ENCODE assay signal across 14 cellular contexts in the genomic region with DNA sequence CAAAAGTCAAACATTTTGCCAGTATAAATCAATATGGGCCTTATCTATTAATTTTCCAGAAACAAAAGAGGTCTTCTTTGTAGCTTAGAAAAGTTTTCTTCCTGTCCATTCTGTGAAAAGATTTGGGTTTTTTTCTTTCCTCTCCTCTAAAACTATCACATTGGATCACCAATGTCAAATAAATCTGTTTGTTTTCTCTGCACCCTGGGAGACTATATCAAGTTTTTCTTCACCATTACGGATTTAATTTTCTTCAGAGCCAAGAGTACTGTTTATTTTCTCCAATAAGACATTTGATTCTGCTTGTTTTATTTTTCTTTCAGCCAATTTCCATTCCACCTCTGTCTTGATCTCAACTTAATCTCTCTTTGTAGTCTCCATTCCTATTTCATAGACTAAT. TPM values are rescaled to one million over a fixed set of nuclear protein-coding genes. Genes with fewer than 3 reads are reported as not detected.
A peak's percentile ranks its signal among the peaks of the same experiment; 100 is the strongest.
DNase-seq lines count a peak whose midpoint lies in the region; ATAC-seq, FAIRE-seq and TF ChIP-seq lines count a peak whose summit lies in the region.
"Had no signal": no experiment of that assay in that cellular context is flagged by ENCODE, and none has a peak within 500 bp of the region (broad histone marks: within the 10 kb centered on the region; RNA-seq: fewer than 3 reads in every experiment).

No MANE protein-coding gene starts in this region.

- no peaks in the 10 kb centered on the region for H3K9me1 ChIP-seq in keratinocyte (ENCODE audit: control insufficient read depth, extremely low read depth, insufficient read depth, low read length)

- no peaks in the 10 kb centered on the region for H3K27me3 ChIP-seq in SK-N-SH (ENCODE audit: insufficient read depth)
- peaks cover 15% of the 10 kb centered on the region for H3K27me3 ChIP-seq in keratinocyte (ENCODE audit: control insufficient read depth, extremely low read depth, insufficient read depth, low read length)
- H3K27me3 ChIP-seq in stomach = peaks cover 0 to 18% (median 3%) of the 10 kb centered on the region in 3 donors

- H3K4me1 ChIP-seq in SK-N-SH (ENCODE audit: control insufficient read depth in 1 of 2, insufficient read depth in 2 of 2, low read depth in 1 of 2, low read length in 1 of 2) = peaks cover 0 to 15% of the 10 kb centered on the region in 2 experiments; a peak in 2 of 4 replicates
- peaks cover 11% of the 10 kb centered on the region for H3K4me1 ChIP-seq in keratinocyte (ENCODE audit: control insufficient read depth, extremely low read depth, insufficient read depth, low read length)
- H3K4me1 ChIP-seq in stomach = peaks cover 22 to 59% (median 38%) of the 10 kb centered on the region in 4 donors

- H3K9ac ChIP-seq in SK-N-SH (no peak overlapping the region), keratinocyte (ENCODE audit: control insufficient read depth, extremely low read depth, insufficient read depth, low read length) (no peak overlapping the region)

- H3K4me3 ChIP-seq in SK-N-SH (ENCODE audit: low read depth in 2 of 2, low read length in 1 of 2) (peak overlapping the region in 1 of 2 experiments; percentile 89; a peak in 1 of 4 replicates), keratinocyte (ENCODE audit: control insufficient read depth in 2 of 3, extremely low read depth in 1 of 3, insufficient read depth in 2 of 3, low read depth in 1 of 3, low read length in 3 of 3) (peak overlapping the region; percentile 69 to 98 (median 92)), stomach (peak overlapping the region in 3 of 4 donors; percentile 86 to 92 (median 87))

- H3K79me2 ChIP-seq in SK-N-SH (ENCODE audit: insufficient read depth) = no peaks in the 10 kb centered on the region
- H3K79me2 ChIP-seq in keratinocyte (ENCODE audit: control insufficient read depth, insufficient read depth, low read length) = no peaks in the 10 kb centered on the region

- H3K4me1 Mint-ChIP-seq in brain = peaks cover 32% of the 10 kb centered on the region

- peaks cover 12% of the 10 kb centered on the region for H3K27me3 Mint-ChIP-seq in brain

- in situ Hi-C loops in G401 (cut with HindIII; ENCODE audit: low sequenced_read_pairs) = no loop called here

- TF ChIP-seq CTCF in SK-N-SH (IDR thresholded peaks at IDR 0.05) = no peak
- no peak for TF ChIP-seq CTCF in brain (conservative IDR thresholded peaks at IDR 0.05)
- no peak for TF ChIP-seq CTCF in keratinocyte (optimal IDR thresholded peaks at IDR 0.05 in 1 of 3, IDR thresholded peaks at IDR 0.05 in 1 of 3, conservative IDR thresholded peaks at IDR 0.05 in 1 of 3; ENCODE audit: extremely low read depth in 1 of 3, insufficient read depth in 2 of 3, low read length in 3 of 3)
- no peak for TF ChIP-seq CTCF in stomach (IDR thresholded peaks at IDR 0.05)

- H3K9me3 Mint-ChIP-seq in brain = no peaks in the 10 kb centered on the region
- H3K9me3 Mint-ChIP-seq: stimulated activated naive B cell treated with anti-CD40 and anti-IgM and Interleukin-4, amounts not matched to agents 10 μg/mL and 1 μg/mL and 100 μg/mL, for 72 hours had no signal

- no peak overlapping the region for H3K27ac ChIP-seq in SK-N-SH (ENCODE audit: low read depth in 2 of 2, low read length in 1 of 2)
- peak overlapping the region; percentile 74 for H3K27ac ChIP-seq in keratinocyte (ENCODE audit: control insufficient read depth, insufficient read depth, low read length)
- peak overlapping the region in 4 of 5 donors; percentile 83 to 92 (median 90) for H3K27ac ChIP-seq in stomach
- H3K27ac ChIP-seq: 22Rv1 had no signal

- intact Hi-C loops in stomach (cut with DNase I; ENCODE audit: low total_unique reads) = no loop called here

- H3K9me2 ChIP-seq in SK-N-SH = no peaks in the 10 kb centered on the region

- peak overlapping the region; percentile 98 for H3K4me2 ChIP-seq in SK-N-SH
- H3K4me2 ChIP-seq in keratinocyte (ENCODE audit: control insufficient read depth, extremely low read depth, insufficient read depth, low read depth, low read length) = peak overlapping the region; percentile 93

- no peak for ATAC-seq in SK-N-SH treated with all-trans-retinoic acid at 6 μM for 48 hours
- no peak for ATAC-seq in GM18519 (IDR thresholded peaks at IDR 0.05; ENCODE audit: low FRiP score, unreplicated experiment)
- ATAC-seq in GM19452 (IDR thresholded peaks at IDR 0.05; ENCODE audit: unreplicated experiment) = no peak
- ATAC-seq: stimulated activated naive B cell treated with anti-CD40 and anti-IgM and Interleukin-4, amounts not matched to agents 10 μg/mL and 1 μg/mL and 100 μg/mL, for 72 hours had no signal

- DNase-seq in SK-N-SH (no peak), keratinocyte (ENCODE audit: low read depth, low spot score) (no peak), stomach (no peak), G401 (ENCODE audit: low spot score) (no peak)
- DNase-seq: DMS79; NCI-H187 treated with DMSO at 0.1 percent for 48 hours; NK-92 treated with Interleukin-12 subunit alpha and Interleukin-12 subunit beta, amount 100 ng/mL, for 24 hours; stimulated activated CD4-positive, alpha-beta T cell treated with anti-CD3 and anti-CD28 coated beads, Interleukin-1b, Interleukin-23, amount 100 ng/mL, for 48 hours; stimulated activated naive B cell treated with anti-CD40 and anti-IgM and Interleukin-4, amounts not matched to agents 10 μg/mL and 1 μg/mL and 100 μg/mL, for 72 hours had no signal

- peaks cover 3% of the 10 kb centered on the region for H3F3A ChIP-seq in SK-N-SH (replicated peaks; ENCODE audit: insufficient read depth)

- peak overlapping the region in 2 of 5 experiments; percentile 35 to 87 for H3K27ac Mint-ChIP-seq in brain
- H3K27ac Mint-ChIP-seq: stimulated activated naive B cell treated with anti-CD40 and anti-IgM and Interleukin-4, amounts not matched to agents 10 μg/mL and 1 μg/mL and 100 μg/mL, for 72 hours had no signal

- no peak overlapping the region for H2AFZ ChIP-seq in SK-N-SH (ENCODE audit: low read depth)
- H2AFZ ChIP-seq in keratinocyte (ENCODE audit: control insufficient read depth, low read length) = no peak overlapping the region

- CTCF ChIA-PET in SK-N-SH (lab: Yijun Ruan, JAX) = interaction anchor here (0.8 kb wide), 1 partner anchor 8 kb away, joined by 3 read pairs; no protein-coding TSS in a partner anchor

- 85% methylated on average over 1 of the region's 1 CpG for whole genome bisulfite sequencing in SK-N-SH (ENCODE audit: low lambda C conversion rate)
- WGBS in stomach, 5 donors = 25 to 42% (median 31%) methylated on average over 1 of the region's 1 CpG

- POLR2A ChIA-PET in SK-N-SH (lab: Yijun Ruan, JAX) = no interaction called here

- TF ChIP-seq RAD21 in SK-N-SH (IDR thresholded peaks at IDR 0.05; ENCODE audit: low read length) = no peak

- H4K20me1 ChIP-seq in SK-N-SH (ENCODE audit: insufficient read depth) (no peaks in the 10 kb centered on the region), keratinocyte (ENCODE audit: control insufficient read depth, extremely low read depth, insufficient read depth, low read length) (no peaks in the 10 kb centered on the region)

- dilution Hi-C loops in keratinocyte (cut with MboI; ENCODE audit: extremely low pct_ligation_motif_present, low sequenced_read_pairs) = no loop called here

- TF ChIP-seq EP300 in SK-N-SH (IDR thresholded peaks at IDR 0.05; ENCODE audit: borderline replicate concordance in 1 of 2, low read depth in 1 of 2, low read length in 1 of 2) = no peak
- no peak for TF ChIP-seq EP300 in stomach (IDR thresholded peaks at IDR 0.05)

- H3K36me3 Mint-ChIP-seq in brain = peaks cover 3% of the 10 kb centered on the region

- H3K36me3 ChIP-seq in SK-N-SH (replicated peaks in 1 of 2; ENCODE audit: control insufficient read depth in 1 of 2, insufficient read depth in 2 of 2, low read length in 1 of 2) (no peaks in the 10 kb centered on the region), keratinocyte (ENCODE audit: control insufficient read depth in 2 of 2, extremely low read depth in 1 of 2, insufficient read depth in 2 of 2, low read length in 2 of 2) (no peaks in the 10 kb centered on the region), stomach (no peaks in the 10 kb centered on the region)

- no peak for FAIRE-seq in keratinocyte (lab: Jason Lieb, UNC)

- H3K9me3 ChIP-seq in SK-N-SH = no peaks in the 10 kb centered on the region
- H3K9me3 ChIP-seq in keratinocyte (ENCODE audit: control insufficient read depth, low read depth, low read length) = no peaks in the 10 kb centered on the region
- H3K9me3 ChIP-seq in stomach = no peaks in the 10 kb centered on the region

- TF ChIP-seq POLR2A in stomach (IDR thresholded peaks at IDR 0.05) = no peak

- peak overlapping the region; percentile 95 to 97 (median 95) for H3K4me3 Mint-ChIP-seq in brain

RNA-seq across cellular contexts. Expression of gene LZTS3, which starts 1.9 kb away (rescaled TPM):
- polyA plus RNA-seq in SK-N-SH (2012; rRNA removed) (11.9 and 12.3 TPM in 2 replicates), brain (ENCODE audit: insufficient read depth, low read depth, low replicate concordance) (77.9 TPM), keratinocyte (2.5 to 6.2 TPM (median 2.9 TPM) in 3 replicates), stomach (10 to 100 TPM in 2 of 3 donors, 1 to 10 TPM in 1; 8.6 to 16.6 (median 12.7) TPM)
- polyA plus RNA-seq in SK-N-SH (2012; cell fraction: cytosol; rRNA removed) = 5.4 and 8.2 TPM in 2 replicates
- 21.1 and 28.9 TPM in 2 replicates for polyA plus RNA-seq in SK-N-SH (2012; cell fraction: nucleus; rRNA removed)
- 2.3 TPM for polyA plus RNA-seq in keratinocyte (2011; ENCODE audit: low read depth)
- 3.1 and 5.6 TPM in 2 replicates for polyA plus RNA-seq in keratinocyte (2011; cell fraction: cytosol; rRNA removed)
- polyA plus RNA-seq in keratinocyte (2011; cell fraction: nucleus; rRNA removed) = 7.6 and 10.3 TPM in 2 replicates
- 3.0 and 5.2 TPM in 2 replicates for polyA plus RNA-seq in keratinocyte (2012; ENCODE audit: low replicate concordance)
- polyA minus RNA-seq in keratinocyte = 3.3 to 10.0 TPM (median 6.4 TPM) in 3 replicates
- polyA minus RNA-seq in keratinocyte (2011; cell fraction: cytosol; rRNA and poly(A)+ RNA removed) = 9.6 TPM
- polyA minus RNA-seq in keratinocyte (2011; cell fraction: nucleus; rRNA and poly(A)+ RNA removed) = 5.7 and 6.6 TPM in 2 replicates
- total RNA-seq in stomach = 10 to 100 TPM in 4 of 5 donors, 1 to 10 TPM in 1; 5.3 to 36.6 (median 22.3) TPM
- 10.4 and 15.2 TPM in 2 replicates for total RNA-seq in G401 (2014; rRNA removed; shearing (Covaris generic))

RNA-seq across cellular contexts. Expression of gene FASTKD5, which starts 15.6 kb away (rescaled TPM):
- polyA plus RNA-seq in SK-N-SH (2012; rRNA removed) (11.4 and 16.7 TPM in 2 replicates), brain (ENCODE audit: insufficient read depth, low read depth, low replicate concordance) (7.5 TPM), keratinocyte (23.7 to 30.9 TPM (median 25.7 TPM) in 3 replicates), stomach (1 to 10 TPM; 6.0 to 7.5 (median 7.3) TPM)
- 14.8 and 14.9 TPM in 2 replicates for polyA plus RNA-seq in SK-N-SH (2012; cell fraction: cytosol; rRNA removed)
- polyA plus RNA-seq in SK-N-SH (2012; cell fraction: nucleus; rRNA removed) = 8.1 and 14.8 TPM in 2 replicates
- 17.4 TPM for polyA plus RNA-seq in keratinocyte (2011; ENCODE audit: low read depth)
- polyA plus RNA-seq in keratinocyte (2011; cell fraction: cytosol; rRNA removed) = 11.7 and 21.8 TPM in 2 replicates
- 33.1 and 36.1 TPM in 2 replicates for polyA plus RNA-seq in keratinocyte (2011; cell fraction: nucleus; rRNA removed)
- polyA plus RNA-seq in keratinocyte (2012; ENCODE audit: low replicate concordance) = 13.6 and 17.0 TPM in 2 replicates
- 16.2 to 31.6 TPM (median 28.4 TPM) in 3 replicates for polyA minus RNA-seq in keratinocyte
- 11.5 TPM for polyA minus RNA-seq in keratinocyte (2011; cell fraction: cytosol; rRNA and poly(A)+ RNA removed)
- 26.6 and 37.5 TPM in 2 replicates for polyA minus RNA-seq in keratinocyte (2011; cell fraction: nucleus; rRNA and poly(A)+ RNA removed)
- 10 to 100 TPM in 4 of 5 donors, not detected in 1; 17.4 to 24.0 (median 19.6) TPM for total RNA-seq in stomach
- total RNA-seq in G401 (2014; rRNA removed; shearing (Covaris generic)) = 13.0 and 19.4 TPM in 2 replicates

RNA-seq across cellular contexts. Expression of gene UBOX5, which starts 15.6 kb away (rescaled TPM):
- polyA plus RNA-seq in SK-N-SH (2012; rRNA removed) (4.3 and 4.4 TPM in 2 replicates), brain (ENCODE audit: insufficient read depth, low read depth, low replicate concordance) (10.9 TPM), keratinocyte (1.8 to 2.8 TPM (median 1.8 TPM) in 3 replicates), stomach (1 to 10 TPM; 2.7 to 3.4 (median 3.0) TPM)
- 1.9 and 3.0 TPM in 2 replicates for polyA plus RNA-seq in SK-N-SH (2012; cell fraction: cytosol; rRNA removed)
- polyA plus RNA-seq in SK-N-SH (2012; cell fraction: nucleus; rRNA removed) = 7.2 and 7.7 TPM in 2 replicates
- polyA plus RNA-seq in keratinocyte (2011; ENCODE audit: low read depth) = 4.2 TPM
- 1.7 and 2.0 TPM in 2 replicates for polyA plus RNA-seq in keratinocyte (2011; cell fraction: cytosol; rRNA removed)
- polyA plus RNA-seq in keratinocyte (2011; cell fraction: nucleus; rRNA removed) = 3.1 and 4.5 TPM in 2 replicates
- 2.3 and 3.1 TPM in 2 replicates for polyA plus RNA-seq in keratinocyte (2012; ENCODE audit: low replicate concordance)
- 2.9 to 5.1 TPM (median 3.7 TPM) in 3 replicates for polyA minus RNA-seq in keratinocyte
- 3.8 TPM for polyA minus RNA-seq in keratinocyte (2011; cell fraction: cytosol; rRNA and poly(A)+ RNA removed)
- 2.3 and 4.0 TPM in 2 replicates for polyA minus RNA-seq in keratinocyte (2011; cell fraction: nucleus; rRNA and poly(A)+ RNA removed)
- 1 to 10 TPM in 4 of 5 donors, not detected in 1; 3.6 to 6.2 (median 4.7) TPM for total RNA-seq in stomach
- 3.8 and 8.8 TPM in 2 replicates for total RNA-seq in G401 (2014; rRNA removed; shearing (Covaris generic))

RNA-seq across cellular contexts. Expression of gene DDRGK1, which starts 29.2 kb away (rescaled TPM):
- polyA plus RNA-seq in SK-N-SH (2012; rRNA removed) (65.2 and 70.6 TPM in 2 replicates), brain (ENCODE audit: insufficient read depth, low read depth, low replicate concordance) (82.9 TPM), keratinocyte (31.0 to 41.5 TPM (median 32.2 TPM) in 3 replicates), stomach (10 to 100 TPM; 45.5 to 80.8 (median 55.6) TPM)
- polyA plus RNA-seq in SK-N-SH (2012; cell fraction: cytosol; rRNA removed) = 66.9 and 78.4 TPM in 2 replicates
- polyA plus RNA-seq in SK-N-SH (2012; cell fraction: nucleus; rRNA removed) = 73.3 and 73.4 TPM in 2 replicates
- 32.9 TPM for polyA plus RNA-seq in keratinocyte (2011; ENCODE audit: low read depth)
- polyA plus RNA-seq in keratinocyte (2011; cell fraction: cytosol; rRNA removed) = 18.3 and 36.2 TPM in 2 replicates
- 70.9 and 83.6 TPM in 2 replicates for polyA plus RNA-seq in keratinocyte (2011; cell fraction: nucleus; rRNA removed)
- 47.3 and 60.4 TPM in 2 replicates for polyA plus RNA-seq in keratinocyte (2012; ENCODE audit: low replicate concordance)
- 13.8 to 15.7 TPM (median 13.9 TPM) in 3 replicates for polyA minus RNA-seq in keratinocyte
- 28.0 TPM for polyA minus RNA-seq in keratinocyte (2011; cell fraction: cytosol; rRNA and poly(A)+ RNA removed)
- 15.5 and 18.5 TPM in 2 replicates for polyA minus RNA-seq in keratinocyte (2011; cell fraction: nucleus; rRNA and poly(A)+ RNA removed)
- total RNA-seq in stomach = 100 to 1,000 TPM in 1 of 5 donors, 10 to 100 TPM in 3, 1 to 10 TPM in 1; 2.3 to 108 (median 49.1) TPM
- total RNA-seq in G401 (2014; rRNA removed; shearing (Covaris generic)) = 22.4 and 23.9 TPM in 2 replicates

RNA-seq across cellular contexts. Expression of gene ITPA, which starts 34.0 kb away (rescaled TPM):
- polyA plus RNA-seq in SK-N-SH (2012; rRNA removed) = 66.7 and 67.7 TPM in 2 replicates
- polyA plus RNA-seq in SK-N-SH (2012; cell fraction: cytosol; rRNA removed) = 49.4 and 56.4 TPM in 2 replicates
- 96.3 and 150 TPM in 2 replicates for polyA plus RNA-seq in SK-N-SH (2012; cell fraction: nucleus; rRNA removed)
- 40.6 TPM for polyA plus RNA-seq in brain (ENCODE audit: insufficient read depth, low read depth, low replicate concordance)
- polyA plus RNA-seq in keratinocyte = 40.5 to 45.4 TPM (median 44.9 TPM) in 3 replicates
- polyA plus RNA-seq in keratinocyte (2011; ENCODE audit: low read depth) = 21.5 TPM
- polyA plus RNA-seq in keratinocyte (2011; cell fraction: cytosol; rRNA removed) = 26.9 and 40.0 TPM in 2 replicates
- 36.4 and 46.9 TPM in 2 replicates for polyA plus RNA-seq in keratinocyte (2011; cell fraction: nucleus; rRNA removed)
- 43.4 and 61.8 TPM in 2 replicates for polyA plus RNA-seq in keratinocyte (2012; ENCODE audit: low replicate concordance)
- polyA minus RNA-seq in keratinocyte = 10.4 to 16.6 TPM (median 11.3 TPM) in 3 replicates
- polyA minus RNA-seq in keratinocyte (2011; cell fraction: cytosol; rRNA and poly(A)+ RNA removed) = 41.8 TPM
- polyA minus RNA-seq in keratinocyte (2011; cell fraction: nucleus; rRNA and poly(A)+ RNA removed) = 10.3 and 11.9 TPM in 2 replicates
- total RNA-seq in stomach = 10 to 100 TPM; 11.1 to 57.1 (median 36.9) TPM
- polyA plus RNA-seq in stomach = 100 to 1,000 TPM in 1 of 3 donors, 10 to 100 TPM in 2; 58.8 to 105 (median 78.9) TPM
- 78.9 and 91.6 TPM in 2 replicates for total RNA-seq in G401 (2014; rRNA removed; shearing (Covaris generic))

Comparison
In these comparisons a context has a peak if more than half of its experiments do, and no peak if none do; other contexts are left out.
1. H3K27ac ChIP-seq: peak in keratinocyte (single experiment) and stomach (4 of 5); none in SK-N-SH (0 of 2).